In genomic region chr5:115815693-115816225, GRCh38 we compare ENCODE assay signal across 8 cellular contexts. TPM values are rescaled to one million over a fixed set of nuclear protein-coding genes. Genes with fewer than 3 reads are reported as not detected.
DNase-seq lines count a peak whose midpoint lies in the region; ATAC-seq and TF ChIP-seq lines count a peak whose summit lies in the region.

No MANE protein-coding gene starts in this region.

- TF ChIP-seq EP300 in upper lobe of left lung (IDR thresholded peaks at IDR 0.05), result no peak

- H3K9me3 ChIP-seq in HUES48 (ENCODE audit: control insufficient read depth, insufficient read depth, low read length), result no peaks in the 10 kb centered on the region
- H3K9me3 ChIP-seq in upper lobe of left lung, result no peaks in the 10 kb centered on the region

- peak overlapping the region; percentile 87 for H3K9ac ChIP-seq in HUES48 (ENCODE audit: low read depth, low read length)

- H3K4me3 ChIP-seq in AG10803 (ENCODE audit: low read length) (peak overlapping the region; percentile 65), HUES48 (ENCODE audit: low read depth, low read length) (peak overlapping the region; percentile 93), choroid plexus epithelial cell (ENCODE audit: low read depth, low read length) (peak overlapping the region; percentile 69), upper lobe of left lung (peak overlapping the region; percentile 22 to 56 (median 46))

- DNase-seq in AG10803 (ENCODE audit: low read depth), result no peak
- DNase-seq in choroid plexus epithelial cell (ENCODE audit: low read depth), result no peak
- DNase-seq in medulla oblongata (ENCODE audit: extremely low spot score), result peak; percentile 8
- peak in 1 of 2 donors; percentile 82 for DNase-seq in upper lobe of left lung

- TF ChIP-seq POLR2A in upper lobe of left lung (IDR thresholded peaks at IDR 0.05), result no peak

- 2 to 7% methylated on average over 21 to 48 of the region's 48 CpGs for WGBS in upper lobe of left lung, 2 donors

- H3K4me1 ChIP-seq in HUES48 (ENCODE audit: control insufficient read depth, insufficient read depth, low read length) (peaks cover 14% of the 10 kb centered on the region), upper lobe of left lung (peaks cover 14 to 17% (median 17%) of the 10 kb centered on the region in 4 donors)

- H3K36me3 ChIP-seq in HUES48 (ENCODE audit: control insufficient read depth, insufficient read depth, low read length) (peaks cover 10% of the 10 kb centered on the region; the same call in 1 of the 2 replicates), upper lobe of left lung (no peaks in the 10 kb centered on the region)

- TF ChIP-seq CTCF in AG10803 (conservative IDR thresholded peaks at IDR 0.05; ENCODE audit: low read length) (no peak), choroid plexus epithelial cell (conservative IDR thresholded peaks at IDR 0.05; ENCODE audit: low read depth, low read length) (no peak), upper lobe of left lung (IDR thresholded peaks at IDR 0.05) (no peak)

- H3K27me3 ChIP-seq in HUES48 (ENCODE audit: control insufficient read depth, insufficient read depth, low read length), result peaks cover 39% of the 10 kb centered on the region
- H3K27me3 ChIP-seq in upper lobe of left lung, result peaks cover 0 to 20% (median 5%) of the 10 kb centered on the region in 4 donors

- no peak overlapping the region for H3K27ac ChIP-seq in HUES48 (ENCODE audit: low read depth, low read length)
- H3K27ac ChIP-seq in upper lobe of left lung, result peak overlapping the region; percentile 64 to 73 (median 71)

- peak in 1 of 2 donors; percentile 64 for ATAC-seq in upper lobe of left lung (ENCODE audit: low FRiP score in 2 of 2)
- no peak for ATAC-seq in HG02884 (IDR thresholded peaks at IDR 0.05; ENCODE audit: unreplicated experiment)
- ATAC-seq in GM21786 (IDR thresholded peaks at IDR 0.05; ENCODE audit: unreplicated experiment), result no peak
- ATAC-seq in HG03460 (IDR thresholded peaks at IDR 0.05; ENCODE audit: unreplicated experiment), result no peak

RNA-seq across cellular contexts. Expression of gene CDO1, which starts 0.7 kb away (rescaled TPM):
- 10 to 100 TPM in 1 of 6 donors, 1 to 10 TPM in 5; 2.3 to 14.4 (median 6.9) TPM for total RNA-seq in upper lobe of left lung

RNA-seq across cellular contexts. Expression of gene ATG12, which starts 25.6 kb away (rescaled TPM):
- total RNA-seq in upper lobe of left lung, result 10 to 100 TPM; 28.3 to 63.0 (median 33.0) TPM

RNA-seq across cellular contexts. Expression of gene AP3S1, which starts 26.0 kb away (rescaled TPM):
- 10 to 100 TPM in 5 of 6 donors, 1 to 10 TPM in 1; 8.9 to 81.1 (median 46.5) TPM for total RNA-seq in upper lobe of left lung
